In genomic region chr6:150813319-150813992, GRCh38 we compare ENCODE assay signal across 1 cellular context.
TF ChIP-seq lines count a peak whose summit lies in the region.

No MANE protein-coding gene starts in this region.

TF ChIP-seq in HEK293, 187 proteins besides CTCF, POLR2A, EP300 and RAD21 (continued from another document):
- TF ChIP-seq, protein P1, sequence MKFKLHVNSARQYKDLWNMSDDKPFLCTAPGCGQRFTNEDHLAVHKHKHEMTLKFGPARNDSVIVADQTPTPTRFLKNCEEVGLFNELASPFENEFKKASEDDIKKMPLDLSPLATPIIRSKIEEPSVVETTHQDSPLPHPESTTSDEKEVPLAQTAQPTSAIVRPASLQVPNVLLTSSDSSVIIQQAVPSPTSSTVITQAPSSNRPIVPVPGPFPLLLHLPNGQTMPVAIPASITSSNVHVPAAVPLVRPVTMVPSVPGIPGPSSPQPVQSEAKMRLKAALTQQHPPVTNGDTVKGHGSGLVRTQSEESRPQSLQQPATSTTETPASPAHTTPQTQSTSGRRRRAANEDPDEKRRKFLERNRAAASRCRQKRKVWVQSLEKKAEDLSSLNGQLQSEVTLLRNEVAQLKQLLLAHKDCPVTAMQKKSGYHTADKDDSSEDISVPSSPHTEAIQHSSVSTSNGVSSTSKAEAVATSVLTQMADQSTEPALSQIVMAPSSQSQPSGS (tag by site-specific recombination; IDR thresholded peaks at IDR 0.05; ENCODE audit: low read depth) = peak; percentile 97
- TF ChIP-seq, protein P2, sequence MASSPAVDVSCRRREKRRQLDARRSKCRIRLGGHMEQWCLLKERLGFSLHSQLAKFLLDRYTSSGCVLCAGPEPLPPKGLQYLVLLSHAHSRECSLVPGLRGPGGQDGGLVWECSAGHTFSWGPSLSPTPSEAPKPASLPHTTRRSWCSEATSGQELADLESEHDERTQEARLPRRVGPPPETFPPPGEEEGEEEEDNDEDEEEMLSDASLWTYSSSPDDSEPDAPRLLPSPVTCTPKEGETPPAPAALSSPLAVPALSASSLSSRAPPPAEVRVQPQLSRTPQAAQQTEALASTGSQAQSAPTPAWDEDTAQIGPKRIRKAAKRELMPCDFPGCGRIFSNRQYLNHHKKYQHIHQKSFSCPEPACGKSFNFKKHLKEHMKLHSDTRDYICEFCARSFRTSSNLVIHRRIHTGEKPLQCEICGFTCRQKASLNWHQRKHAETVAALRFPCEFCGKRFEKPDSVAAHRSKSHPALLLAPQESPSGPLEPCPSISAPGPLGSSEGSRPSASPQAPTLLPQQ (tag by site-specific recombination; IDR thresholded peaks at IDR 0.05) = peak; percentile 30; the same call in 1 of the 2 replicates
